ENCODE assay signal across 22 cellular contexts in genomic region chr4:119537586-119537985, GRCh38.
DNase-seq lines count a peak whose midpoint lies in the region; ATAC-seq, FAIRE-seq and TF ChIP-seq lines count a peak whose summit lies in the region.
"Had no signal": no experiment of that assay in that cellular context is flagged by ENCODE, and none has a peak within 500 bp of the region (broad histone marks: within the 10 kb centered on the region; RNA-seq: fewer than 3 reads in every experiment).

No MANE protein-coding gene starts in this region.

- RAD21 ChIA-PET in GM12878 (lab: Charles Lee; ENCODE audit: unreplicated experiment) = no interaction called here

- H3K9ac ChIP-seq in GM12878 (ENCODE audit: control insufficient read depth, insufficient read depth, low read length) = no peak overlapping the region
- H3K9ac ChIP-seq: GM23248 had no signal

- no peaks in the 10 kb centered on the region for H3K79me2 ChIP-seq in GM12878 (ENCODE audit: control insufficient read depth, insufficient read depth, low read length)
- H3K79me2 ChIP-seq: hepatocyte had no signal

- SMC1A ChIA-PET in GM12878 (lab: Charles Lee; ENCODE audit: uncharacterized antibody, unreplicated experiment) = no interaction called here

- H3K27me3 ChIP-seq in GM12878 (replicated peaks in 1 of 2; ENCODE audit: control insufficient read depth in 2 of 2, insufficient read depth in 2 of 2, low read length in 1 of 2) = no peaks in the 10 kb centered on the region
- no peaks in the 10 kb centered on the region for H3K27me3 ChIP-seq in testis
- H3K27me3 ChIP-seq: foreskin keratinocyte, hepatocyte had no signal

- no peak for TF ChIP-seq RAD21 in GM12878 (IDR thresholded peaks at IDR 0.05; ENCODE audit: insufficient read depth, low read depth, low read length)

- TF ChIP-seq CTCF in GM12878 (IDR thresholded peaks at IDR 0.05 in 2 of 3, conservative IDR thresholded peaks at IDR 0.05 in 1 of 3; ENCODE audit: control insufficient read depth in 2 of 3, extremely low read depth in 1 of 3, insufficient read depth in 1 of 3, low read depth in 3 of 3, low read length in 3 of 3) (no peak), testis (IDR thresholded peaks at IDR 0.05) (no peak)

- CTCF ChIA-PET in GM12878 (lab: Yijun Ruan, JAX) = no interaction called here

- H2AFZ ChIP-seq in GM12878 (ENCODE audit: control insufficient read depth, low read depth, low read length) = no peak overlapping the region
- H2AFZ ChIP-seq: GM23248, hepatocyte had no signal

- H3K4me1 ChIP-seq in GM12878 (ENCODE audit: control insufficient read depth, insufficient read depth, low read length) (peaks cover 8% of the 10 kb centered on the region), testis (peaks cover 26% of the 10 kb centered on the region)
- H3K4me1 ChIP-seq: foreskin keratinocyte, left ventricle myocardium inferior had no signal

- POLR2A ChIA-PET in GM12878 (lab: Charles Lee) = no interaction called here

- FAIRE-seq in GM12878 (lab: Jason Lieb, UNC) = no peak

- TF ChIP-seq EP300 in GM12878 (IDR thresholded peaks at IDR 0.05; ENCODE audit: borderline replicate concordance in 1 of 2, control insufficient read depth in 1 of 2, low read depth in 2 of 2, low read length in 2 of 2) = no peak

- H4K20me1 ChIP-seq in GM12878 (ENCODE audit: control insufficient read depth, insufficient read depth) = no peaks in the 10 kb centered on the region

- DNase-seq in GM12878 (ENCODE audit: low read depth, low spot score) = no peak
- DNase-seq in testis = no peak
- DNase-seq in NCI-H1105 (lab: John Stamatoyannopoulos, UW) = no peak
- no peak for DNase-seq in DMS153 (lab: John Stamatoyannopoulos, UW)
- DNase-seq in ureter (ENCODE audit: low spot score) = no peak
- DNase-seq: activated CD4-positive, alpha-beta T cell treated with anti-CD3 and anti-CD28 coated beads, Interleukin-2, amount 50 U/mL, for 4 hours; activated CD8-positive, alpha-beta memory T cell treated with anti-CD3 and anti-CD28 coated beads, Interleukin-2, amount 50 U/mL, for 4 hours; DMS79; effector CD4-positive, alpha-beta T cell; erythroblast; foreskin keratinocyte; immature natural killer cell; KG1; left ventricle myocardium inferior; NCI-H2171 treated with DMSO at 0.1 percent for 48 hours; NCI-H524 treated with DMSO at 0.1 percent for 48 hours; WERI-Rb-1 had no signal

- H3K9me3 ChIP-seq in GM12878 (replicated peaks; ENCODE audit: control insufficient read depth, insufficient read depth, low read length) = no peaks in the 10 kb centered on the region; the same call in 2 of the 3 replicates
- H3K9me3 ChIP-seq in testis = no peaks in the 10 kb centered on the region
- H3K9me3 ChIP-seq: left ventricle myocardium inferior had no signal

- intact Hi-C loops in GM12878 (cut with micrococcal nuclease; ENCODE audit: unreplicated experiment) (no loop called here), testis (cut with DNase I; ENCODE audit: low total_unique reads) (no loop called here)

- peak overlapping the region; percentile 14; the same call in 1 of the 2 replicates for H3K4me2 ChIP-seq in GM12878 (ENCODE audit: control insufficient read depth, insufficient read depth)
- H3K4me2 ChIP-seq: hepatocyte had no signal

- WGBS in GM12878 (ENCODE audit: insufficient coverage, insufficient replicate concordance, low lambda C conversion rate, missing lambda C conversion rate) = 100% methylated on average over 1 of the region's 1 CpG
- WGBS in testis, 2 donors = 95 to 100% methylated on average over 1 of the region's 1 CpG

- in situ Hi-C loops in GM12878 (cut with MboI) = no loop called here

- TF ChIP-seq POLR2A in GM12878 (IDR thresholded peaks at IDR 0.05; ENCODE audit: low read depth, low read length) (no peak), testis (IDR thresholded peaks at IDR 0.05) (no peak)

- H3K27ac ChIP-seq in GM12878 (ENCODE audit: control insufficient read depth, insufficient read depth) = no peak overlapping the region
- peak overlapping the region; percentile 45 to 55 for H3K27ac ChIP-seq in testis
- H3K27ac ChIP-seq: foreskin keratinocyte, left ventricle myocardium inferior, WERI-Rb-1 had no signal

- ATAC-seq in GM18868 (IDR thresholded peaks at IDR 0.05; ENCODE audit: unreplicated experiment) (peak; percentile 47), HG02885 (IDR thresholded peaks at IDR 0.05; ENCODE audit: poor library complexity, unreplicated experiment) (peak; percentile 26), GM12878 (peak; percentile 48), GM18519 (IDR thresholded peaks at IDR 0.05; ENCODE audit: low FRiP score, unreplicated experiment) (no peak)
- ATAC-seq: foreskin keratinocyte had no signal

- no TSS peak for BruUV-seq in GM12878 (replicated peaks; lab: Mats Ljungman, UMichigan)

- no peak overlapping the region for H3K4me3 ChIP-seq in GM12878
- no peak overlapping the region for H3K4me3 ChIP-seq in testis
- H3K4me3 ChIP-seq: GM23248, hepatocyte, left ventricle myocardium inferior had no signal

- H3K36me3 ChIP-seq in GM12878 (ENCODE audit: control insufficient read depth in 2 of 2, insufficient read depth in 2 of 2, low read length in 1 of 2) (no peaks in the 10 kb centered on the region), testis (ENCODE audit: low read depth, missing control alignments) (no peaks in the 10 kb centered on the region)

TF ChIP-seq in GM12878, 131 proteins besides CTCF, POLR2A, EP300 and RAD21:
- TF ChIP-seq SPI1 (IDR thresholded peaks at IDR 0.05; ENCODE audit: borderline replicate concordance, insufficient read depth, low read depth, low read length) (0 out of 2 replicates have a peak, but pooled peaks have one; percentile 37), NRF1 (conservative IDR thresholded peaks at IDR 0.05; ENCODE audit: low read depth, low read length) (no peak), SRF (IDR thresholded peaks at IDR 0.05; ENCODE audit: low read depth in 2 of 2, low read length in 2 of 2) (no peak), POLR2AphosphoS5 (IDR thresholded peaks at IDR 0.05; ENCODE audit: low read length) (no peak), HDGF (IDR thresholded peaks at IDR 0.05) (no peak)
